Comparison of ENCODE assay signal across 1 cellular context in the genomic region with DNA sequence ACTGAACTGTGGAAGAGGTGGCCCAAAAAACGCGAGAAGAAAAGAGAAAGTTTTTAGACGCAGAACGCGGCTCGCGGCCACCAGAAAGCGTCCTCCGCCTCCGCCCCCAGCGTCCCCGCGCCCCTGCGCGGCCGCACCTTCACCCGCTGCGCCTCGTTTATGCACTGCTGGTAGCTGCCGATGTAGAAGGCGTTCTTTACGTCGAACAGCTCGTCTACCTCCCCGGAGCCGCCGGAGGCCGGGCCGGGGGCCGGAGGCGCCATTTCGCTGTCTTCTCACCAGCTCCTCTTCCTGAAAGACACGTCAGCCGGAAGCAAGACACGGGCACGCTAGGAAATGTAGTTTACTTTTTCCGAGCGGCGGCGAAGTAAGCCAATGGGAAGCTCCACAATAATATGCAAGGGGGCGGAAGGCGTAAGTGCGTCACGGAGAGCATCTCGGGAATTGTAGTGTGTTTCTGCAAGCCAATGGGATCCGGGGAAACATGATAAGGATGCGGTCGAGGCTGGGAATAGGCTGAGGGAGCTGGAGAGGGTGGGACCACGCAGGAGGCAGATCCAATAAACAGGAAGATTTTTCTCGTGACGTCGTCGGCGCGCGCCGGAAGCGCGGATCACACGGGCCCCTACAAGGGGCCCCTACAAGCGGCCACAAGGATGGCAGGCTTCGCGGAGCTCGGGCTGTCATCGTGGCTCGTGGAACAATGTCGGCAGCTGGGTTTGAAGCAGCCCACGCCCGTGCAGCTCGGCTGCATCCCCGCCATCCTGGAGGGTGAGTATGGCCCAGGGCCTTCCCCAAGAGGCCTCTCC.
TF ChIP-seq lines count a peak whose summit lies in the region.

TSS of gene COPE (minus strand) at position 302 of the 809 bp plus-strand sequence. CDS start at position 263, 39 bp downstream.
A gene with protein sequence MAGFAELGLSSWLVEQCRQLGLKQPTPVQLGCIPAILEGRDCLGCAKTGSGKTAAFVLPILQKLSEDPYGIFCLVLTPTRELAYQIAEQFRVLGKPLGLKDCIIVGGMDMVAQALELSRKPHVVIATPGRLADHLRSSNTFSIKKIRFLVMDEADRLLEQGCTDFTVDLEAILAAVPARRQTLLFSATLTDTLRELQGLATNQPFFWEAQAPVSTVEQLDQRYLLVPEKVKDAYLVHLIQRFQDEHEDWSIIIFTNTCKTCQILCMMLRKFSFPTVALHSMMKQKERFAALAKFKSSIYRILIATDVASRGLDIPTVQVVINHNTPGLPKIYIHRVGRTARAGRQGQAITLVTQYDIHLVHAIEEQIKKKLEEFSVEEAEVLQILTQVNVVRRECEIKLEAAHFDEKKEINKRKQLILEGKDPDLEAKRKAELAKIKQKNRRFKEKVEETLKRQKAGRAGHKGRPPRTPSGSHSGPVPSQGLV (plus strand): TSS at position 630 of the 809 bp plus-strand sequence. CDS start 27 bp downstream, at position 657.

TF ChIP-seq in HepG2, 621 proteins besides CTCF, POLR2A, EP300 and RAD21 (continued from another document and continues in another):
- TF ChIP-seq ARID3A (IDR thresholded peaks at IDR 0.05; ENCODE audit: low read depth, low read length), result no peak
- TF ChIP-seq NONO (IDR thresholded peaks at IDR 0.05), result no peak
- 0 out of 2 replicates have a peak, but pooled peaks have one; percentile 25 for TF ChIP-seq NONO (CRISPR knock-in tag; conservative IDR thresholded peaks at IDR 0.05)
- no peak for TF ChIP-seq KAT2B (IDR thresholded peaks at IDR 0.05; ENCODE audit: borderline replicate concordance, low read depth, low read length)
- TF ChIP-seq, protein P1, sequence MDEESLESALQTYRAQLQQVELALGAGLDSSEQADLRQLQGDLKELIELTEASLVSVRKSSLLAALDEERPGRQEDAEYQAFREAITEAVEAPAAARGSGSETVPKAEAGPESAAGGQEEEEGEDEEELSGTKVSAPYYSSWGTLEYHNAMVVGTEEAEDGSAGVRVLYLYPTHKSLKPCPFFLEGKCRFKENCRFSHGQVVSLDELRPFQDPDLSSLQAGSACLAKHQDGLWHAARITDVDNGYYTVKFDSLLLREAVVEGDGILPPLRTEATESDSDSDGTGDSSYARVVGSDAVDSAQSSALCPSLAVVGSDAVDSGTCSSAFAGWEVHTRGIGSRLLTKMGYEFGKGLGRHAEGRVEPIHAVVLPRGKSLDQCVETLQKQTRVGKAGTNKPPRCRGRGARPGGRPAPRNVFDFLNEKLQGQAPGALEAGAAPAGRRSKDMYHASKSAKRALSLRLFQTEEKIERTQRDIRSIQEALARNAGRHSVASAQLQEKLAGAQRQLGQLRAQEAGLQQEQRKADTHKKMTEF (CRISPR knock-in tag; IDR thresholded peaks at IDR 0.05), result peak; percentile 79
- TF ChIP-seq YEATS4 (CRISPR knock-in tag; IDR thresholded peaks at IDR 0.05; ENCODE audit: borderline replicate concordance), result peak; percentile 89
- no peak for TF ChIP-seq SYNCRIP (IDR thresholded peaks at IDR 0.05; ENCODE audit: insufficient read depth, low read depth, low read length)
- TF ChIP-seq, protein P2, sequence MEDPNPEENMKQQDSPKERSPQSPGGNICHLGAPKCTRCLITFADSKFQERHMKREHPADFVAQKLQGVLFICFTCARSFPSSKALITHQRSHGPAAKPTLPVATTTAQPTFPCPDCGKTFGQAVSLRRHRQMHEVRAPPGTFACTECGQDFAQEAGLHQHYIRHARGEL (CRISPR knock-in tag; IDR thresholded peaks at IDR 0.05), result no peak
- TF ChIP-seq ZNF407 (CRISPR knock-in tag; IDR thresholded peaks at IDR 0.05; ENCODE audit: not compliant biosample characterization), result no peak
- no peak for TF ChIP-seq ZFP41 (CRISPR knock-in tag; IDR thresholded peaks at IDR 0.05; ENCODE audit: borderline replicate concordance)
- TF ChIP-seq RNF219 (CRISPR knock-in tag; IDR thresholded peaks at IDR 0.05), result no peak
- no peak for TF ChIP-seq ZFP36L2 (CRISPR knock-in tag; IDR thresholded peaks at IDR 0.05)
- TF ChIP-seq NCOA1 (CRISPR knock-in tag; IDR thresholded peaks at IDR 0.05), result no peak
- TF ChIP-seq HBP1 (CRISPR knock-in tag; IDR thresholded peaks at IDR 0.05; ENCODE audit: low read depth), result peak; percentile 51; the same call in 1 of the 2 replicates
- TF ChIP-seq ZBTB3 (CRISPR knock-in tag; IDR thresholded peaks at IDR 0.05; ENCODE audit: borderline replicate concordance, low read depth), result 0 out of 2 replicates have a peak, but pooled peaks have one; percentile 60
- TF ChIP-seq ZNF414 (CRISPR knock-in tag; IDR thresholded peaks at IDR 0.05), result no peak
- TF ChIP-seq HOXA9 (CRISPR knock-in tag; IDR thresholded peaks at IDR 0.05; ENCODE audit: borderline replicate concordance), result 0 out of 2 replicates have a peak, but pooled peaks have one; percentile 78
- TF ChIP-seq GPN1 (CRISPR knock-in tag; IDR thresholded peaks at IDR 0.05; ENCODE audit: borderline replicate concordance), result no peak
- TF ChIP-seq, protein P3, sequence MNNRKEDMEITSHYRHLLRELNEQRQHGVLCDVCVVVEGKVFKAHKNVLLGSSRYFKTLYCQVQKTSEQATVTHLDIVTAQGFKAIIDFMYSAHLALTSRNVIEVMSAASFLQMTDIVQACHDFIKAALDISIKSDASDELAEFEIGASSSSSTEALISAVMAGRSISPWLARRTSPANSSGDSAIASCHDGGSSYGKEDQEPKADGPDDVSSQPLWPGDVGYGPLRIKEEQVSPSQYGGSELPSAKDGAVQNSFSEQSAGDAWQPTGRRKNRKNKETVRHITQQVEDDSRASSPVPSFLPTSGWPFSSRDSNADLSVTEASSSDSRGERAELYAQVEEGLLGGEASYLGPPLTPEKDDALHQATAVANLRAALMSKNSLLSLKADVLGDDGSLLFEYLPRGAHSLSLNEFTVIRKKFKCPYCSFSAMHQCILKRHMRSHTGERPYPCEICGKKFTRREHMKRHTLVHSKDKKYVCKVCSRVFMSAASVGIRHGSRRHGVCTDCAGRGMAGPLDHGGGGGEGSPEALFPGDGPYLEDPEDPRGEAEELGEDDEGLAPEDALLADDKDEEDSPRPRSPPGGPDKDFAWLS (CRISPR knock-in tag; IDR thresholded peaks at IDR 0.05; ENCODE audit: borderline replicate concordance), result no peak
- no peak for TF ChIP-seq PAWR (CRISPR knock-in tag; IDR thresholded peaks at IDR 0.05; ENCODE audit: borderline replicate concordance)
- TF ChIP-seq GATA4 (IDR thresholded peaks at IDR 0.05; ENCODE audit: borderline replicate concordance, low read depth), result peak; percentile 57; the same call in 1 of the 2 replicates
- TF ChIP-seq KDM2A (CRISPR knock-in tag; IDR thresholded peaks at IDR 0.05; ENCODE audit: borderline replicate concordance, low read depth), result peak; percentile 96
- TF ChIP-seq, protein P4, sequence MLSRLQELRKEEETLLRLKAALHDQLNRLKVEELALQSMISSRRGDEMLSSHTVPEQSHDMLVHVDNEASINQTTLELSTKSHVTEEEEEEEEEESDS (CRISPR knock-in tag; IDR thresholded peaks at IDR 0.05; ENCODE audit: borderline replicate concordance), result no peak
- peak; percentile 65; the same call in 1 of the 2 replicates for TF ChIP-seq ZNF558 (CRISPR knock-in tag; IDR thresholded peaks at IDR 0.05; ENCODE audit: borderline replicate concordance)
- TF ChIP-seq SMC3 (IDR thresholded peaks at IDR 0.05; ENCODE audit: low read length), result no peak
- TF ChIP-seq FOSL1 (CRISPR knock-in tag; IDR thresholded peaks at IDR 0.05; ENCODE audit: borderline replicate concordance), result no peak
- peak; percentile 99 for TF ChIP-seq CREB1 (IDR thresholded peaks at IDR 0.05)
- peak; percentile 100 for TF ChIP-seq CREB1 (CRISPR knock-in tag; IDR thresholded peaks at IDR 0.05)
- TF ChIP-seq NR0B2 (CRISPR knock-in tag; IDR thresholded peaks at IDR 0.05), result peak; percentile 67; the same call in 1 of the 2 replicates
- TF ChIP-seq MEIS1 (CRISPR knock-in tag; IDR thresholded peaks at IDR 0.05; ENCODE audit: borderline replicate concordance), result no peak; the same call in 1 of the 2 replicates
